6 cellular contexts compared by ENCODE assay signal in the genomic region with DNA sequence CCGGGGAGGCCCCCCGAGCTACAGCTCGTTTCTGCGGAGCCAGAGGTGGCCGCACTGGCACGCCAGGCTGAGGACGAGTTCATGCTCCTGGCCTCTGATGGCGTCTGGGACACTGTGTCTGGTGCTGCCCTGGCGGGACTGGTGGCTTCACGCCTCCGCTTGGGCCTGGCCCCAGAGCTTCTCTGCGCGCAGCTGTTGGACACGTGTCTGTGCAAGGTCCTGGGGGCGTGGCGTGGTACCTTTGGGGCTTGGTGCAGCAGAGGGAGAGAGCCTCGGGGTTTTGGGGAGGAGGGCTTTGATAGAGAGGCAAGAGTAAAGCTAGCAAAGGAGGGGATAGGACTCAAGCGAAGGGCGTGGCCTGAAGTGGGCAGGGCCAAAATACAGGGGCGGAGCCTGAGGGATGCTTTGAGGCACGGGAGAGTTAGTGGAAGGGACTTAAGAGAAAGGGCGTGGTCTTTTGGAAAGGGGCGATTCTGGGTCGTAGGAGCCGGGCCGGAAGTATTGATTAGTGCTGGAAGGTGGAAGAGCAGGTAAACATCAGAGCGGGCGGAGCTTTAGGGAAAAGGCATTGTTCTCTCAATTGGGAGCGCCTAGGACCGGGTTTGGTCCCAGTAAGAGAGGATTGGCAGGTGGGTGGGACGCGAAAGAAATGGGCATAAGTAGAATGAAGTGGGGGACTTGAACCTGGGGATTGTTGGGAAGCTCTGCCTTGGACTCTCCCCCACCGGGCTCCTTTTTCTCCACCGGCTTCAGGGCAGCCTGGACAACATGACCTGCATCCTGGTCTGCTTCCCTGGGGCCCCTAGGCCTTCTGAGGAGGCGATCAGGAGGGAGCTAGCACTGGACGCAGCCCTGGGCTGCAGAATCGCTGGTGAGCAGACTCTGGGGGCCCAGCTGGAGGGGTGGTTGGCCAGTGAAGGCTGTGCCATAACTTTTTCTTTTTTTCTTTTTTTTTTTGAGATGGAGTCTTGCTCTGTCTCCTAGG. TPM values are rescaled to one million over a fixed set of nuclear protein-coding genes. Genes with fewer than 3 reads are reported as not detected.
DNase-seq lines count a peak whose midpoint lies in the region; ATAC-seq and TF ChIP-seq lines count a peak whose summit lies in the region.

No MANE protein-coding gene starts in this region.

- intact Hi-C loops in transverse colon (cut with DNase I; ENCODE audit: low total_unique reads) = no loop called here

- TF ChIP-seq POLR2A in transverse colon (IDR thresholded peaks at IDR 0.05) = no peak

- peak overlapping the region; percentile 31 for H3K9ac ChIP-seq in iPS-18a (ENCODE audit: low read length)

- DNase-seq in Jurkat, Clone E6-1 (ENCODE audit: low read depth, low spot score) = peak; percentile 69
- peak; percentile 79 for DNase-seq in activated CD8-positive, alpha-beta T cell treated with anti-CD3 and anti-CD28 coated beads, Interleukin-2, amount 10 ng/mL, durations not matched to agents 7 days and 5 days
- DNase-seq in transverse colon = peak; percentile 68
- DNase-seq in dedifferentiated amniotic fluid mesenchymal stem cell (ENCODE audit: extremely low spot score) = no peak

- peak overlapping the region; percentile 57 for H3K4me3 Mint-ChIP-seq in activated CD8-positive, alpha-beta T cell treated with anti-CD3 and anti-CD28 coated beads, Interleukin-2, amount 10 ng/mL, durations not matched to agents 7 days and 5 days

- ATAC-seq in activated CD8-positive, alpha-beta T cell treated with anti-CD3 and anti-CD28 coated beads, Interleukin-2, amount 10 ng/mL, durations not matched to agents 7 days and 5 days = peak; percentile 25
- no peak for ATAC-seq in GM19467 (IDR thresholded peaks at IDR 0.05; ENCODE audit: unreplicated experiment)

- H3K27me3 ChIP-seq in iPS-18a (ENCODE audit: control insufficient read depth, insufficient read depth, low read length) (peaks cover 42% of the 10 kb centered on the region), transverse colon (peaks cover 42% of the 10 kb centered on the region)

- H3K27ac ChIP-seq in iPS-18a (ENCODE audit: low read length) (no peak overlapping the region), transverse colon (no peak overlapping the region)

- in situ Hi-C loops in transverse colon (cut with MboI; ENCODE audit: low pct_ligation_motif_present in 1 of 4, low pct_unique_long_range_greater_than_20kb in 1 of 4, low sequenced_read_pairs in 3 of 4) = no loop called here

- POLR2A ChIA-PET in activated CD8-positive, alpha-beta T cell treated with anti-CD3 and anti-CD28 coated beads, Interleukin-2, amount 10 ng/mL, durations not matched to agents 7 days and 5 days (lab: Charles Lee) = no interaction called here

- peak overlapping the region; percentile 56 for H3K27ac Mint-ChIP-seq in activated CD8-positive, alpha-beta T cell treated with anti-CD3 and anti-CD28 coated beads, Interleukin-2, amount 10 ng/mL, durations not matched to agents 7 days and 5 days

- CTCF ChIA-PET in activated CD8-positive, alpha-beta T cell treated with anti-CD3 and anti-CD28 coated beads, Interleukin-2, amount 10 ng/mL, durations not matched to agents 7 days and 5 days (lab: Charles Lee) = interaction anchor here (0.7 to 6.6 kb wide), 8 partner anchors 8 to 143 kb away, joined by 3 to 83 read pairs (median 9); partner anchors contain the start of gene VASP

- H3K9me3 ChIP-seq in iPS-18a (ENCODE audit: control insufficient read depth, low read depth, low read length) (no peaks in the 10 kb centered on the region), transverse colon (no peaks in the 10 kb centered on the region)

- peaks cover 29% of the 10 kb centered on the region for H3K4me1 ChIP-seq in iPS-18a (ENCODE audit: control insufficient read depth, low read depth, low read length)
- peaks cover 17 to 40% (median 30%) of the 10 kb centered on the region in 4 donors for H3K4me1 ChIP-seq in transverse colon

- peaks cover 33% of the 10 kb centered on the region for H3K4me1 Mint-ChIP-seq in activated CD8-positive, alpha-beta T cell treated with anti-CD3 and anti-CD28 coated beads, Interleukin-2, amount 10 ng/mL, durations not matched to agents 7 days and 5 days (ENCODE audit: low read depth)

- no peak for TF ChIP-seq EP300 in transverse colon (IDR thresholded peaks at IDR 0.05; ENCODE audit: low read depth)

- H3K36me3 ChIP-seq in iPS-18a (ENCODE audit: control insufficient read depth, low read depth, low read length) (no peaks in the 10 kb centered on the region), transverse colon (no peaks in the 10 kb centered on the region)

- 13 to 26% methylated on average over 11 to 36 of the region's 37 CpGs for WGBS in transverse colon (ENCODE audit: low coverage in 1 of 2), 2 donors

- H3K4me3 ChIP-seq in Jurkat, Clone E6-1 (ENCODE audit: low read length) = no peak overlapping the region
- peak overlapping the region; percentile 46 for H3K4me3 ChIP-seq in iPS-18a (ENCODE audit: low read length)
- H3K4me3 ChIP-seq in transverse colon = peak overlapping the region in 2 of 4 donors; percentile 29 to 41

- H3K9me3 Mint-ChIP-seq in activated CD8-positive, alpha-beta T cell treated with anti-CD3 and anti-CD28 coated beads, Interleukin-2, amount 10 ng/mL, durations not matched to agents 7 days and 5 days (ENCODE audit: insufficient read depth) = no peaks in the 10 kb centered on the region

- TF ChIP-seq CTCF in transverse colon (IDR thresholded peaks at IDR 0.05) = no peak

- H3K36me3 Mint-ChIP-seq in activated CD8-positive, alpha-beta T cell treated with anti-CD3 and anti-CD28 coated beads, Interleukin-2, amount 10 ng/mL, durations not matched to agents 7 days and 5 days (ENCODE audit: low read depth) = peaks cover 9% of the 10 kb centered on the region

- H3K27me3 Mint-ChIP-seq in activated CD8-positive, alpha-beta T cell treated with anti-CD3 and anti-CD28 coated beads, Interleukin-2, amount 10 ng/mL, durations not matched to agents 7 days and 5 days (ENCODE audit: low read depth) = peaks cover 15% of the 10 kb centered on the region

RNA-seq across cellular contexts. Expression of gene PPM1N, which starts 1.2 kb away (rescaled TPM):
- 2.8 TPM for polyA plus RNA-seq in Jurkat, Clone E6-1 (2012; ENCODE audit: insufficient read depth, insufficient read length)
- total RNA-seq in activated CD8-positive, alpha-beta T cell treated with anti-CD3 and anti-CD28 coated beads, Interleukin-2, amount 10 ng/mL, durations not matched to agents 7 days and 5 days = 1 to 10 TPM; 1.6 to 3.2 TPM
- total RNA-seq in transverse colon = 1 to 10 TPM in 2 of 4 donors, under 1 TPM in 1, not detected in 1; 1.00 to 4.3 (median 1.4) TPM

RNA-seq across cellular contexts. Expression of gene RTN2, which starts 2.6 kb away (rescaled TPM):
- 3.5 TPM for polyA plus RNA-seq in Jurkat, Clone E6-1 (2012; ENCODE audit: insufficient read depth, insufficient read length)
- 1 to 10 TPM; 2.0 to 3.4 TPM for total RNA-seq in activated CD8-positive, alpha-beta T cell treated with anti-CD3 and anti-CD28 coated beads, Interleukin-2, amount 10 ng/mL, durations not matched to agents 7 days and 5 days
- total RNA-seq in transverse colon = 10 to 100 TPM in 1 of 4 donors, 1 to 10 TPM in 1, not detected in 2; 5.7 to 13.5 TPM

RNA-seq across cellular contexts. Expression of gene VASP, which starts 7.8 kb away (rescaled TPM):
- 41.0 TPM for polyA plus RNA-seq in Jurkat, Clone E6-1 (2012; ENCODE audit: insufficient read depth, insufficient read length)
- 100 to 1,000 TPM; 215 to 222 TPM for total RNA-seq in activated CD8-positive, alpha-beta T cell treated with anti-CD3 and anti-CD28 coated beads, Interleukin-2, amount 10 ng/mL, durations not matched to agents 7 days and 5 days
- 100 to 1,000 TPM; 167 to 465 (median 204) TPM for total RNA-seq in transverse colon

RNA-seq across cellular contexts. Expression of gene FOSB, which starts 31.7 kb away (rescaled TPM):
- polyA plus RNA-seq in Jurkat, Clone E6-1 (2012; ENCODE audit: insufficient read depth, insufficient read length) = 1.1 TPM
- total RNA-seq in activated CD8-positive, alpha-beta T cell treated with anti-CD3 and anti-CD28 coated beads, Interleukin-2, amount 10 ng/mL, durations not matched to agents 7 days and 5 days = 100 to 1,000 TPM; 154 to 172 TPM
- total RNA-seq in transverse colon = 10 to 100 TPM; 14.5 to 64.7 (median 25.6) TPM
